In the genomic region with DNA sequence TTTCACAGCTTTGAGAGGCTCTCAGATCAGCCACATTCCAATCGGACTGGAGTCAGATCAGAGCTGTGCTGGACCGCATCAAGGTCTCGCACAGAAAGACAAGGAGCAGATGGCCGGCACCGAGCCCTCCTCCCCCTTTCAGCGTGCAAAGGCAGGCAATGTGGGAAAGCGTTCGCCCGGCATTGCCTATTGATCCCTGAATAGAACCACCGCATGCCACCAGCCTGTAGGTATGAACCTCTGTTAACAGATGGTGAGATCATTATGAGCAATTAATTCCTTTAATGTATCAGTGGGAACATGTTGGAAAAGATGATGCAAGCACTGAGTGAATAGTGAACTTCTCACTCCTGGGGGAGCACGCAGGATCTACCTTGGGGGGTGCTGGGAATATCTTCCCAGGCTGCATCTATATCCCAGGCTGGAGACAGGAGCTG, we compare ENCODE assay signal across 14 cellular contexts.
A peak's percentile ranks its signal among the peaks of the same experiment; 100 is the strongest.
DNase-seq lines count a peak whose midpoint lies in the region; ATAC-seq and TF ChIP-seq lines count a peak whose summit lies in the region.
"Had no signal": no experiment of that assay in that cellular context is flagged by ENCODE, and none has a peak within 500 bp of the region (broad histone marks: within the 10 kb centered on the region; RNA-seq: fewer than 3 reads in every experiment).

No MANE protein-coding gene starts in this region.

- 45 to 59% methylated on average over 9 to 10 of the region's 11 CpGs for WGBS in mesodermal cell (ENCODE audit: insufficient coverage in 2 of 2), 2 experiments

- peak overlapping the region; percentile 14 for H3K4me3 ChIP-seq in AG09309 (ENCODE audit: control insufficient read depth, low read depth, low read length)
- H3K4me3 ChIP-seq in mesodermal cell (ENCODE audit: extremely low read depth, insufficient read depth, low read length, poor library complexity, severe bottlenecking), result no peak overlapping the region
- no peak overlapping the region for H3K4me3 ChIP-seq in BE2C (ENCODE audit: low read depth, low read length)
- H3K4me3 ChIP-seq: esophagus squamous epithelium, spleen had no signal

- no peaks in the 10 kb centered on the region for H3K9me3 ChIP-seq in mesodermal cell (ENCODE audit: control insufficient read depth, low read length)
- H3K9me3 ChIP-seq in BE2C, result no peaks in the 10 kb centered on the region
- H3K9me3 ChIP-seq: esophagus squamous epithelium, spleen had no signal

- H3K27me3 ChIP-seq in BE2C, result no peaks in the 10 kb centered on the region
- H3K27me3 ChIP-seq: esophagus squamous epithelium, spleen had no signal

- H3K4me3 Mint-ChIP-seq in stimulated activated naive B cell treated with anti-CD40 and anti-IgM and Interleukin-4, amounts not matched to agents 10 μg/mL and 1 μg/mL and 100 μg/mL, for 72 hours, result no peak overlapping the region
- H3K4me3 Mint-ChIP-seq: activated CD4-positive, alpha-beta T cell treated with anti-CD3 and anti-CD28 coated beads for 36 hours; activated naive CD4-positive, alpha-beta T cell treated with anti-CD3 and anti-CD28 coated beads, Interleukin-2, amount 10 ng/mL, durations not matched to agents 7 days and 5 days; memory B cell had no signal

- H3K36me3 Mint-ChIP-seq in stimulated activated naive B cell treated with anti-CD40 and anti-IgM and Interleukin-4, amounts not matched to agents 10 μg/mL and 1 μg/mL and 100 μg/mL, for 72 hours, result no peaks in the 10 kb centered on the region
- H3K36me3 Mint-ChIP-seq: activated naive CD4-positive, alpha-beta T cell treated with anti-CD3 and anti-CD28 coated beads, Interleukin-2, amount 10 ng/mL, durations not matched to agents 7 days and 5 days; memory B cell had no signal

- H3K27ac Mint-ChIP-seq in stimulated activated naive B cell treated with anti-CD40 and anti-IgM and Interleukin-4, amounts not matched to agents 10 μg/mL and 1 μg/mL and 100 μg/mL, for 72 hours, result no peak overlapping the region
- H3K27ac Mint-ChIP-seq: activated CD4-positive, alpha-beta T cell treated with anti-CD3 and anti-CD28 coated beads for 36 hours; activated naive CD4-positive, alpha-beta T cell treated with anti-CD3 and anti-CD28 coated beads, Interleukin-2, amount 10 ng/mL, durations not matched to agents 7 days and 5 days; memory B cell had no signal

- H3K27ac ChIP-seq in mesodermal cell (ENCODE audit: low read depth, low read length, severe bottlenecking), result peak overlapping the region; percentile 42
- H3K27ac ChIP-seq: esophagus squamous epithelium, spleen had no signal

- DNase-seq in AG09309 (ENCODE audit: low read depth) (no peak), NCI-H1694 treated with DMSO at 0.1 percent for 48 hours (lab: John Stamatoyannopoulos, UW) (peak; percentile 75), dedifferentiated amniotic fluid mesenchymal stem cell (ENCODE audit: extremely low spot score) (peak; percentile 52), BE2C (no peak), NCI-H2029 treated with DMSO at 0.1 percent for 48 hours (lab: John Stamatoyannopoulos, UW) (no peak), NCI-H1105 (lab: John Stamatoyannopoulos, UW) (no peak)
- DNase-seq in stimulated activated naive B cell treated with anti-CD40 and anti-IgM and Interleukin-4, amounts not matched to agents 10 μg/mL and 1 μg/mL and 100 μg/mL, for 72 hours, result no peak
- DNase-seq: activated CD4-positive, alpha-beta T cell treated with anti-CD3 and anti-CD28 coated beads for 36 hours; activated naive CD4-positive, alpha-beta T cell treated with anti-CD3 and anti-CD28 coated beads, Interleukin-2, amount 10 ng/mL, durations not matched to agents 7 days and 5 days; esophagus squamous epithelium; NCI-H2029; spleen had no signal

- no peaks in the 10 kb centered on the region for H3K4me1 Mint-ChIP-seq in stimulated activated naive B cell treated with anti-CD40 and anti-IgM and Interleukin-4, amounts not matched to agents 10 μg/mL and 1 μg/mL and 100 μg/mL, for 72 hours
- H3K4me1 Mint-ChIP-seq: activated CD4-positive, alpha-beta T cell treated with anti-CD3 and anti-CD28 coated beads for 36 hours; activated naive CD4-positive, alpha-beta T cell treated with anti-CD3 and anti-CD28 coated beads, Interleukin-2, amount 10 ng/mL, durations not matched to agents 7 days and 5 days; memory B cell had no signal

- H3K27me3 Mint-ChIP-seq in stimulated activated naive B cell treated with anti-CD40 and anti-IgM and Interleukin-4, amounts not matched to agents 10 μg/mL and 1 μg/mL and 100 μg/mL, for 72 hours, result no peaks in the 10 kb centered on the region
- H3K27me3 Mint-ChIP-seq: activated CD4-positive, alpha-beta T cell treated with anti-CD3 and anti-CD28 coated beads for 36 hours; activated naive CD4-positive, alpha-beta T cell treated with anti-CD3 and anti-CD28 coated beads, Interleukin-2, amount 10 ng/mL, durations not matched to agents 7 days and 5 days; memory B cell had no signal

- peaks cover 0 to 2% of the 10 kb centered on the region in 2 donors for H3K9me3 Mint-ChIP-seq in stimulated activated naive B cell treated with anti-CD40 and anti-IgM and Interleukin-4, amounts not matched to agents 10 μg/mL and 1 μg/mL and 100 μg/mL, for 72 hours
- H3K9me3 Mint-ChIP-seq: activated naive CD4-positive, alpha-beta T cell treated with anti-CD3 and anti-CD28 coated beads, Interleukin-2, amount 10 ng/mL, durations not matched to agents 7 days and 5 days had no signal

- H3K4me1 ChIP-seq in mesodermal cell (ENCODE audit: control insufficient read depth, insufficient read depth, low read length, poor library complexity, severe bottlenecking) (peaks cover 21% of the 10 kb centered on the region), BE2C (no peaks in the 10 kb centered on the region)
- H3K4me1 ChIP-seq: spleen had no signal

- no peak for ATAC-seq in stimulated activated naive B cell treated with anti-CD40 and anti-IgM and Interleukin-4, amounts not matched to agents 10 μg/mL and 1 μg/mL and 100 μg/mL, for 72 hours (replicated peaks)
- ATAC-seq: activated CD4-positive, alpha-beta T cell treated with anti-CD3 and anti-CD28 coated beads for 36 hours had no signal

- H3K36me3 ChIP-seq in mesodermal cell (ENCODE audit: control insufficient read depth, insufficient read depth, low read length), result no peaks in the 10 kb centered on the region
- H3K36me3 ChIP-seq in BE2C, result no peaks in the 10 kb centered on the region
- H3K36me3 ChIP-seq: esophagus squamous epithelium, spleen had no signal

- TF ChIP-seq CTCF in AG09309 (IDR thresholded peaks at IDR 0.05; ENCODE audit: control insufficient read depth, insufficient read depth, low read depth, low read length, missing control alignments), result no peak
- no peak for TF ChIP-seq CTCF in BE2C (IDR thresholded peaks at IDR 0.05; ENCODE audit: low read depth, low read length)

Comparison
In these comparisons a context has a peak if more than half of its experiments do, and no peak if none do; other contexts are left out.
1. DNase-seq: peak in NCI-H1694 treated with DMSO at 0.1 percent for 48 hours (single experiment) and dedifferentiated amniotic fluid mesenchymal stem cell (single experiment); none in AG09309 (single experiment), BE2C (single experiment), NCI-H2029 treated with DMSO at 0.1 percent for 48 hours (single experiment), NCI-H1105 (single experiment) and stimulated activated naive B cell treated with anti-CD40 and anti-IgM and Interleukin-4, amounts not matched to agents 10 μg/mL and 1 μg/mL and 100 μg/mL, for 72 hours (single experiment).